ENCODE assay signal across 7 cellular contexts in genomic region chr6:152585236-152585635, GRCh38.
"Had no signal": no experiment of that assay in that cellular context is flagged by ENCODE, and none has a peak within 500 bp of the region (broad histone marks: within the 10 kb centered on the region; RNA-seq: fewer than 3 reads in every experiment).

No MANE protein-coding gene starts in this region.

- H3K4me1 ChIP-seq: HAP-1 had no signal

- H3K36me3 ChIP-seq: HAP-1 had no signal

- H2AFZ ChIP-seq: GM23248 had no signal

- H3K27ac ChIP-seq: GM23248 had no signal

- H3K9me3 ChIP-seq: HAP-1 had no signal

- H3K9ac ChIP-seq: GM23248 had no signal

- DNase-seq: GM23248, GOT3, H7, IMR-90 had no signal

- H3K4me3 ChIP-seq: GM23248, HAP-1, K562 had no signal

- ATAC-seq: HCT116, K562 had no signal
